ENCODE assay signal across 1 cellular context in the genomic region with DNA sequence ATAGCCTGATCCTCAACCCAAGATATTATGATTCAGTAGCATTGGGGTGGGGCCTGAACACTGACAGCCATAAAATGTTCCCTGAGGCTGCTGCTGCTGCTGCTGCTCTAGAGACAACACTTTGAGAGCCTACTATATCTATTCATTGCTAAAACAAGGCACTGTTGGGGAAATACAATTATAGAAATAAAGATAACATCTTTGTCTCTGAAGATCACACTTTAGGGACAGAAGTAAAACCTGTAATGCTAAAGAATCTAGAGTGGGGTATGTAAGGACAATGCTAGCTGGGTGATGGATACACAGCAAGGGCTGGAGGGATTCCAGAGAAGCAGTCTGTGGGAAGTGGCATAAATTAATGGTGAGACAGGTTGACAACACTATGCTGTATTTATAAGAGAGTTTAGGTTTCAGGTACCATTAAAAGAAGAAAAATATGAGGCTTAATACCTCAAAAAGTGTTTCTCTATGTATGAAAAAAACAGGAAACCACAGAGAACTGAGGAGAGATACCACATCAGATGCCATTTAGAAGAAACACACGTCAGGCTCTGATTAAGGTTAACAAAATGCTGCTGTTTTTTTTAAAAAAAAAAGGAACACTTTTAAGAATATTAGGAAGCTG.
TF ChIP-seq lines count a peak whose summit lies in the region.

No MANE protein-coding gene starts in this region.

TF ChIP-seq in GM23338, 12 proteins besides CTCF, POLR2A, EP300 and RAD21 (continued from another document):
- TF ChIP-seq, protein P1, sequence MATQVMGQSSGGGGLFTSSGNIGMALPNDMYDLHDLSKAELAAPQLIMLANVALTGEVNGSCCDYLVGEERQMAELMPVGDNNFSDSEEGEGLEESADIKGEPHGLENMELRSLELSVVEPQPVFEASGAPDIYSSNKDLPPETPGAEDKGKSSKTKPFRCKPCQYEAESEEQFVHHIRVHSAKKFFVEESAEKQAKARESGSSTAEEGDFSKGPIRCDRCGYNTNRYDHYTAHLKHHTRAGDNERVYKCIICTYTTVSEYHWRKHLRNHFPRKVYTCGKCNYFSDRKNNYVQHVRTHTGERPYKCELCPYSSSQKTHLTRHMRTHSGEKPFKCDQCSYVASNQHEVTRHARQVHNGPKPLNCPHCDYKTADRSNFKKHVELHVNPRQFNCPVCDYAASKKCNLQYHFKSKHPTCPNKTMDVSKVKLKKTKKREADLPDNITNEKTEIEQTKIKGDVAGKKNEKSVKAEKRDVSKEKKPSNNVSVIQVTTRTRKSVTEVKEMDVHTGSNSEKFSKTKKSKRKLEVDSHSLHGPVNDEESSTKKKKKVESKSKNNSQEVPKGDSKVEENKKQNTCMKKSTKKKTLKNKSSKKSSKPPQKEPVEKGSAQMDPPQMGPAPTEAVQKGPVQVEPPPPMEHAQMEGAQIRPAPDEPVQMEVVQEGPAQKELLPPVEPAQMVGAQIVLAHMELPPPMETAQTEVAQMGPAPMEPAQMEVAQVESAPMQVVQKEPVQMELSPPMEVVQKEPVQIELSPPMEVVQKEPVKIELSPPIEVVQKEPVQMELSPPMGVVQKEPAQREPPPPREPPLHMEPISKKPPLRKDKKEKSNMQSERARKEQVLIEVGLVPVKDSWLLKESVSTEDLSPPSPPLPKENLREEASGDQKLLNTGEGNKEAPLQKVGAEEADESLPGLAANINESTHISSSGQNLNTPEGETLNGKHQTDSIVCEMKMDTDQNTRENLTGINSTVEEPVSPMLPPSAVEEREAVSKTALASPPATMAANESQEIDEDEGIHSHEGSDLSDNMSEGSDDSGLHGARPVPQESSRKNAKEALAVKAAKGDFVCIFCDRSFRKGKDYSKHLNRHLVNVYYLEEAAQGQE (IDR thresholded peaks at IDR 0.05; ENCODE audit: unreplicated experiment): no peak
- TF ChIP-seq POLR2AphosphoS5 (IDR thresholded peaks at IDR 0.05; ENCODE audit: low read depth): no peak
- TF ChIP-seq ZNF114 (CRISPR knock-in tag; IDR thresholded peaks at IDR 0.05): no peak
